In genomic region chr12:102406033-102406584, GRCh38 we compare ENCODE assay signal across 9 cellular contexts.
DNase-seq lines count a peak whose midpoint lies in the region; ATAC-seq and TF ChIP-seq lines count a peak whose summit lies in the region.
"Had no signal": no experiment of that assay in that cellular context is flagged by ENCODE, and none has a peak within 500 bp of the region (broad histone marks: within the 10 kb centered on the region; RNA-seq: fewer than 3 reads in every experiment).

No MANE protein-coding gene starts in this region.

- DNase-seq in AG20443 (ENCODE audit: low spot score) (peak; percentile 40), NCI-H748 treated with DMSO at 0.1 percent for 48 hours (lab: John Stamatoyannopoulos, UW) (peak; percentile 93), heart left ventricle (peak in 4 of 5 donors; percentile 26 to 64 (median 38)), GOT3 (lab: John Stamatoyannopoulos, UW) (no peak), OCI-LY7 (ENCODE audit: low spot score) (no peak), COLO829 (ENCODE audit: low spot score) (no peak)

- H3K9me3 ChIP-seq in heart left ventricle (no peaks in the 10 kb centered on the region), OCI-LY7 (ENCODE audit: low read length) (no peaks in the 10 kb centered on the region)
- H3K9me3 ChIP-seq: BLaER1 treated with 17β-estradiol and CSF1 and Interleukin-3, amounts not matched to agents 10 nM and 100 nM had no signal

- H3K79me2 ChIP-seq in OCI-LY7 (ENCODE audit: insufficient read depth, low read depth, low read length) = no peaks in the 10 kb centered on the region

- CTCF ChIA-PET in OCI-LY7 (lab: Charles Lee; ENCODE audit: unreplicated experiment) = no interaction called here

- TF ChIP-seq CTCF in heart left ventricle (IDR thresholded peaks at IDR 0.05) = no peak
- TF ChIP-seq CTCF in OCI-LY7 (conservative IDR thresholded peaks at IDR 0.05; ENCODE audit: low read length) = no peak

- no peak overlapping the region for H3K4me3 ChIP-seq in heart left ventricle
- H3K4me3 ChIP-seq in OCI-LY7 (ENCODE audit: low read depth, low read length, poor library complexity, severe bottlenecking) = no peak overlapping the region
- H3K4me3 ChIP-seq: BLaER1 treated with 17β-estradiol and CSF1 and Interleukin-3, amounts not matched to agents 10 nM and 100 nM had no signal

- no peaks in the 10 kb centered on the region for H3K27me3 ChIP-seq in heart left ventricle
- H3K27me3 ChIP-seq: BLaER1 treated with 17β-estradiol and CSF1 and Interleukin-3, amounts not matched to agents 10 nM and 100 nM had no signal

- WGBS in heart left ventricle, 4 donors = 29 to 35% (median 32%) methylated on average over 7 of the region's 7 CpGs

- peak; percentile 76 for ATAC-seq in HG02571 (IDR thresholded peaks at IDR 0.05; ENCODE audit: unreplicated experiment)
- ATAC-seq in heart left ventricle = peak; percentile 49 to 71 (median 52)
- ATAC-seq in HG02840 (IDR thresholded peaks at IDR 0.05; ENCODE audit: low FRiP score, unreplicated experiment) = no peak

- H2AFZ ChIP-seq in OCI-LY7 (ENCODE audit: low read length) = no peak overlapping the region

- no TSS peak for BruUV-seq in OCI-LY7 (replicated peaks; lab: Mats Ljungman, UMichigan)

- POLR2A ChIA-PET in OCI-LY7 (lab: Charles Lee) = no interaction called here

- no peak for TF ChIP-seq POLR2A in heart left ventricle (IDR thresholded peaks at IDR 0.05)

- intact Hi-C loops in heart left ventricle (cut with DNase I) = no loop called here
- intact Hi-C loops in OCI-LY7 (cut with micrococcal nuclease; ENCODE audit: unreplicated experiment) = no loop called here

- H3K4me1 ChIP-seq in heart left ventricle (peaks cover 0 to 8% (median 0%) of the 10 kb centered on the region in 12 donors), OCI-LY7 (ENCODE audit: insufficient read depth, low read length, poor library complexity, severe bottlenecking) (no peaks in the 10 kb centered on the region)
- H3K4me1 ChIP-seq: BLaER1 treated with 17β-estradiol and CSF1 and Interleukin-3, amounts not matched to agents 10 nM and 100 nM had no signal

- H3K27ac ChIP-seq in heart left ventricle = no peak overlapping the region
- H3K27ac ChIP-seq in OCI-LY7 (ENCODE audit: low read depth, low read length, poor library complexity, severe bottlenecking) = no peak overlapping the region
- H3K27ac ChIP-seq: BLaER1 treated with 17β-estradiol and CSF1 and Interleukin-3, amounts not matched to agents 10 nM and 100 nM had no signal

- H4K20me1 ChIP-seq in OCI-LY7 (ENCODE audit: insufficient read depth, low read length) = no peaks in the 10 kb centered on the region
- H4K20me1 ChIP-seq: BLaER1 treated with 17β-estradiol and CSF1 and Interleukin-3, amounts not matched to agents 10 nM and 100 nM had no signal

- no peak overlapping the region for H3K4me2 ChIP-seq in OCI-LY7 (ENCODE audit: low read length)
- H3K4me2 ChIP-seq: BLaER1 treated with 17β-estradiol and CSF1 and Interleukin-3, amounts not matched to agents 10 nM and 100 nM had no signal

- no peaks in the 10 kb centered on the region for H3K9me2 ChIP-seq in OCI-LY7 (ENCODE audit: insufficient read depth, low read length)

- H3K36me3 ChIP-seq in heart left ventricle (peaks cover 0 to 13% (median 0%) of the 10 kb centered on the region in 9 donors), OCI-LY7 (ENCODE audit: insufficient read depth, low read length) (no peaks in the 10 kb centered on the region)
- H3K36me3 ChIP-seq: BLaER1 treated with 17β-estradiol and CSF1 and Interleukin-3, amounts not matched to agents 10 nM and 100 nM had no signal

Comparison
In these comparisons a context has a peak if more than half of its experiments do, and no peak if none do; other contexts are left out.
1. DNase-seq: peak in AG20443 (single experiment), NCI-H748 treated with DMSO at 0.1 percent for 48 hours (single experiment) and heart left ventricle (4 of 5); none in GOT3 (single experiment), OCI-LY7 (single experiment) and COLO829 (single experiment).